ENCODE assay signal across 22 cellular contexts in genomic region chr15:84869510-84869909, GRCh38. TPM values are rescaled to one million over a fixed set of nuclear protein-coding genes. Genes with fewer than 3 reads are reported as not detected.
DNase-seq lines count a peak whose midpoint lies in the region; ATAC-seq and TF ChIP-seq lines count a peak whose summit lies in the region.
"Had no signal": no experiment of that assay in that cellular context is flagged by ENCODE, and none has a peak within 500 bp of the region (broad histone marks: within the 10 kb centered on the region; RNA-seq: fewer than 3 reads in every experiment).

No MANE protein-coding gene starts in this region.

- no peak overlapping the region for H3K27ac Mint-ChIP-seq in natural killer cell treated with Interleukin-12 subunit alpha and Interleukin-12 subunit beta and Interleukin-15 and Interleukin-18, amount 100 ng/mL, for 72 hours
- peak overlapping the region in 1 of 2 donors; percentile 60 for H3K27ac Mint-ChIP-seq in natural killer cell
- H3K27ac Mint-ChIP-seq in stimulated activated effector memory CD8-positive, alpha-beta T cell treated with anti-CD3 and anti-CD28 coated beads, Interleukin-12 subunit alpha, Interleukin-12 subunit beta, amount 100 ng/mL, for 72 hours, result peak overlapping the region; percentile 11
- H3K27ac Mint-ChIP-seq: CD14-positive monocyte, HFFc6 had no signal

- H3K36me3 ChIP-seq in neutrophil, result no peaks in the 10 kb centered on the region
- no peaks in the 10 kb centered on the region for H3K36me3 ChIP-seq in transverse colon
- H3K36me3 ChIP-seq: HAP-1 had no signal

- H3K4me3 ChIP-seq in HL-60 (replicated peaks; ENCODE audit: insufficient read depth, low read length) (no peak overlapping the region), neutrophil (ENCODE audit: low read depth in 1 of 2, low read length in 1 of 2) (peak overlapping the region; percentile 46 to 48), transverse colon (no peak overlapping the region)
- H3K4me3 ChIP-seq: HAP-1 had no signal

- TF ChIP-seq POLR2A in transverse colon (IDR thresholded peaks at IDR 0.05), result no peak

- ATAC-seq in natural killer cell treated with Interleukin-12 subunit alpha and Interleukin-12 subunit beta and Interleukin-15 and Interleukin-18, amount 100 ng/mL, for 72 hours, result no peak
- ATAC-seq in natural killer cell, result no peak
- ATAC-seq in stimulated activated effector memory CD8-positive, alpha-beta T cell treated with anti-CD3 and anti-CD28 coated beads, Interleukin-12 subunit alpha, Interleukin-12 subunit beta, amount 100 ng/mL, for 72 hours, result no peak
- ATAC-seq in GM18511 (IDR thresholded peaks at IDR 0.05; ENCODE audit: unreplicated experiment), result no peak

- no peaks in the 10 kb centered on the region for H3K4me1 Mint-ChIP-seq in natural killer cell treated with Interleukin-12 subunit alpha and Interleukin-12 subunit beta and Interleukin-15 and Interleukin-18, amount 100 ng/mL, for 72 hours (ENCODE audit: low read depth in 2 of 2)
- H3K4me1 Mint-ChIP-seq in natural killer cell, result peaks cover 0 to 6% of the 10 kb centered on the region in 2 donors
- H3K4me1 Mint-ChIP-seq in stimulated activated effector memory CD8-positive, alpha-beta T cell treated with anti-CD3 and anti-CD28 coated beads, Interleukin-12 subunit alpha, Interleukin-12 subunit beta, amount 100 ng/mL, for 72 hours, result no peaks in the 10 kb centered on the region
- H3K4me1 Mint-ChIP-seq: CD4-positive, alpha-beta memory T cell had no signal

- TF ChIP-seq CTCF in natural killer cell (IDR thresholded peaks at IDR 0.05), result no peak
- TF ChIP-seq CTCF in HL-60 (IDR thresholded peaks at IDR 0.05; ENCODE audit: insufficient read depth, low read length), result no peak
- no peak for TF ChIP-seq CTCF in neutrophil (IDR thresholded peaks at IDR 0.05)
- no peak for TF ChIP-seq CTCF in transverse colon (IDR thresholded peaks at IDR 0.05)

- no peak overlapping the region for H3K4me3 Mint-ChIP-seq in natural killer cell treated with Interleukin-12 subunit alpha and Interleukin-12 subunit beta and Interleukin-15 and Interleukin-18, amount 100 ng/mL, for 72 hours
- no peak overlapping the region for H3K4me3 Mint-ChIP-seq in natural killer cell
- H3K4me3 Mint-ChIP-seq in stimulated activated effector memory CD8-positive, alpha-beta T cell treated with anti-CD3 and anti-CD28 coated beads, Interleukin-12 subunit alpha, Interleukin-12 subunit beta, amount 100 ng/mL, for 72 hours, result no peak overlapping the region
- H3K4me3 Mint-ChIP-seq: CD4-positive, alpha-beta memory T cell; HFFc6 had no signal

- peaks cover 36 to 46% of the 10 kb centered on the region in 2 experiments for H3K4me1 ChIP-seq in neutrophil (ENCODE audit: control insufficient read depth in 1 of 2, insufficient read depth in 1 of 2, low read depth in 1 of 2, low read length in 1 of 2)
- no peaks in the 10 kb centered on the region for H3K4me1 ChIP-seq in transverse colon
- H3K4me1 ChIP-seq: HAP-1 had no signal

- peak; percentile 29 for DNase-seq in natural killer cell treated with Interleukin-12 subunit alpha and Interleukin-12 subunit beta and Interleukin-15 and Interleukin-18, amount 100 ng/mL, for 72 hours (ENCODE audit: low spot score)
- DNase-seq in natural killer cell (no peak), HL-60 (ENCODE audit: low read depth in 1 of 2, low spot score in 1 of 2) (no peak), transverse colon (no peak), amygdala (lab: John Stamatoyannopoulos, UW) (no peak)
- DNase-seq in stimulated activated effector memory CD8-positive, alpha-beta T cell treated with anti-CD3 and anti-CD28 coated beads, Interleukin-12 subunit alpha, Interleukin-12 subunit beta, amount 100 ng/mL, for 72 hours (ENCODE audit: low spot score in 2 of 2), result no peak
- DNase-seq: Calu3; CD4-positive, alpha-beta memory T cell; COR-L47; DMS53; DMS79 treated with DMSO at 0.1 percent for 48 hours; GF-D8; GOT3; HFFc6 had no signal

- H3K27ac ChIP-seq in HL-60 (replicated peaks) (peak overlapping the region; percentile 63), neutrophil (peak overlapping the region; percentile 91), transverse colon (no peak overlapping the region)

- no peaks in the 10 kb centered on the region for H3K27me3 Mint-ChIP-seq in natural killer cell treated with Interleukin-12 subunit alpha and Interleukin-12 subunit beta and Interleukin-15 and Interleukin-18, amount 100 ng/mL, for 72 hours
- H3K27me3 Mint-ChIP-seq in natural killer cell (ENCODE audit: low read depth in 2 of 2), result no peaks in the 10 kb centered on the region

- TF ChIP-seq EP300 in transverse colon (IDR thresholded peaks at IDR 0.05; ENCODE audit: low read depth), result no peak

- no peaks in the 10 kb centered on the region for H3K9me3 Mint-ChIP-seq in natural killer cell treated with Interleukin-12 subunit alpha and Interleukin-12 subunit beta and Interleukin-15 and Interleukin-18, amount 100 ng/mL, for 72 hours
- H3K9me3 Mint-ChIP-seq in natural killer cell, result no peaks in the 10 kb centered on the region
- no peaks in the 10 kb centered on the region for H3K9me3 Mint-ChIP-seq in stimulated activated effector memory CD8-positive, alpha-beta T cell treated with anti-CD3 and anti-CD28 coated beads, Interleukin-12 subunit alpha, Interleukin-12 subunit beta, amount 100 ng/mL, for 72 hours
- H3K9me3 Mint-ChIP-seq: CD4-positive, alpha-beta memory T cell; HFFc6 had no signal

- intact Hi-C loops in natural killer cell (cut with micrococcal nuclease), result no loop called here
- intact Hi-C loops in transverse colon (cut with DNase I; ENCODE audit: low total_unique reads), result no loop called here

- no peaks in the 10 kb centered on the region for H3K27me3 ChIP-seq in HL-60 (ENCODE audit: insufficient read depth, poor library complexity, severe bottlenecking)
- no peaks in the 10 kb centered on the region for H3K27me3 ChIP-seq in neutrophil
- H3K27me3 ChIP-seq in transverse colon, result no peaks in the 10 kb centered on the region

- WGBS in transverse colon (ENCODE audit: low coverage in 1 of 2), 2 donors, result 89% methylated on average over 3 of the region's 3 CpGs; no CpG with 5 or more reads in 1 of the 2 donors

- in situ Hi-C loops in transverse colon (cut with MboI; ENCODE audit: low pct_ligation_motif_present in 1 of 4, low pct_unique_long_range_greater_than_20kb in 1 of 4, low sequenced_read_pairs in 3 of 4), result no loop called here

- H3K36me3 Mint-ChIP-seq in natural killer cell treated with Interleukin-12 subunit alpha and Interleukin-12 subunit beta and Interleukin-15 and Interleukin-18, amount 100 ng/mL, for 72 hours, result no peaks in the 10 kb centered on the region
- no peaks in the 10 kb centered on the region for H3K36me3 Mint-ChIP-seq in natural killer cell
- H3K36me3 Mint-ChIP-seq in stimulated activated effector memory CD8-positive, alpha-beta T cell treated with anti-CD3 and anti-CD28 coated beads, Interleukin-12 subunit alpha, Interleukin-12 subunit beta, amount 100 ng/mL, for 72 hours, result no peaks in the 10 kb centered on the region
- H3K36me3 Mint-ChIP-seq: CD14-positive monocyte; CD4-positive, alpha-beta memory T cell had no signal

- H3K9me3 ChIP-seq in neutrophil (no peaks in the 10 kb centered on the region), transverse colon (no peaks in the 10 kb centered on the region)
- H3K9me3 ChIP-seq: HAP-1 had no signal

RNA-seq across cellular contexts. Expression of gene SLC28A1, which starts 15.0 kb away (rescaled TPM):
- not detected for total RNA-seq in natural killer cell treated with Interleukin-12 subunit alpha and Interleukin-12 subunit beta and Interleukin-15 and Interleukin-18, amount 100 ng/mL, for 72 hours
- not detected for total RNA-seq in natural killer cell
- total RNA-seq in transverse colon, result not detected
- total RNA-seq: A172; A673; CD4-positive, alpha-beta memory T cell; Daoy; G401; HFFc6 had no signal

RNA-seq across cellular contexts. Expression of gene ALPK3, which starts 52.4 kb away (rescaled TPM):
- under 1 TPM; 0.43 to 0.67 TPM for total RNA-seq in natural killer cell treated with Interleukin-12 subunit alpha and Interleukin-12 subunit beta and Interleukin-15 and Interleukin-18, amount 100 ng/mL, for 72 hours
- 1 to 10 TPM in 1 of 3 donors, under 1 TPM in 2; 0.35 to 1.1 (median 0.63) TPM for total RNA-seq in natural killer cell
- total RNA-seq in transverse colon, result 1 to 10 TPM; 1.1 to 4.6 (median 2.8) TPM

Comparison
In these comparisons a context has a peak if more than half of its experiments do, and no peak if none do; other contexts are left out.
1. H3K27ac ChIP-seq: peak in HL-60 (single experiment) and neutrophil (single experiment); none in transverse colon (0 of 4).
2. H3K4me3 ChIP-seq: peak in neutrophil (2 of 2); none in HL-60 (single experiment) and transverse colon (0 of 4).